15 cellular contexts compared by ENCODE assay signal in genomic region chr5:93601433-93602175, GRCh38. TPM values are rescaled to one million over a fixed set of nuclear protein-coding genes. Genes with fewer than 3 reads are reported as not detected.
DNase-seq lines count a peak whose midpoint lies in the region; ATAC-seq and TF ChIP-seq lines count a peak whose summit lies in the region.
"Had no signal": no experiment of that assay in that cellular context is flagged by ENCODE, and none has a peak within 500 bp of the region (broad histone marks: within the 10 kb centered on the region; RNA-seq: fewer than 3 reads in every experiment).

No MANE protein-coding gene starts in this region.

- DNase-seq in activated CD8-positive, alpha-beta memory T cell treated with anti-CD3 and anti-CD28 coated beads, Interleukin-2, amount 10 ng/mL, durations not matched to agents 7 days and 5 days, result no peak
- DNase-seq in activated CD8-positive, alpha-beta memory T cell treated with anti-CD3 and anti-CD28 coated beads, Interleukin-2, amount 50 U/mL, for 48 hours, result no peak
- DNase-seq in T-helper 17 cell, result no peak
- peak; percentile 39 for DNase-seq in glutamatergic neuron
- peak; percentile 70 for DNase-seq in superior temporal gyrus (ENCODE audit: extremely low spot score)
- DNase-seq in amniotic stem cell (lab: John Stamatoyannopoulos, UW), result no peak
- DNase-seq: effector CD4-positive, alpha-beta T cell; GM23248; SHP77 treated with DMSO at 0.1 percent for 48 hours; stimulated activated CD4-positive, alpha-beta T cell treated with anti-CD3 and anti-CD28 coated beads, Interleukin-15, amount 100 ng/mL, for 24 hours had no signal

- H3K36me3 Mint-ChIP-seq in activated CD8-positive, alpha-beta memory T cell treated with anti-CD3 and anti-CD28 coated beads, Interleukin-2, amount 10 ng/mL, durations not matched to agents 7 days and 5 days, result peaks cover 2% of the 10 kb centered on the region
- H3K36me3 Mint-ChIP-seq in T-helper 17 cell (ENCODE audit: low read depth) (peaks cover 7% of the 10 kb centered on the region), glutamatergic neuron (ENCODE audit: unreplicated experiment) (no peaks in the 10 kb centered on the region)
- H3K36me3 Mint-ChIP-seq: activated naive CD8-positive, alpha-beta T cell had no signal

- H3K9me3 ChIP-seq in T-helper 17 cell (ENCODE audit: control insufficient read depth, low read length, poor library complexity, severe bottlenecking), result peaks cover 7% of the 10 kb centered on the region

- H3K27me3 Mint-ChIP-seq in activated CD8-positive, alpha-beta memory T cell treated with anti-CD3 and anti-CD28 coated beads, Interleukin-2, amount 10 ng/mL, durations not matched to agents 7 days and 5 days, result peaks cover 40% of the 10 kb centered on the region
- H3K27me3 Mint-ChIP-seq in T-helper 17 cell (peaks cover 32% of the 10 kb centered on the region), glutamatergic neuron (ENCODE audit: unreplicated experiment) (peaks cover 32% of the 10 kb centered on the region)

- peak overlapping the region; percentile 68 for H3K27ac Mint-ChIP-seq in activated CD8-positive, alpha-beta memory T cell treated with anti-CD3 and anti-CD28 coated beads, Interleukin-2, amount 10 ng/mL, durations not matched to agents 7 days and 5 days
- H3K27ac Mint-ChIP-seq in T-helper 17 cell (peak overlapping the region; percentile 10), glutamatergic neuron (ENCODE audit: unreplicated experiment) (peak overlapping the region; percentile 44)
- H3K27ac Mint-ChIP-seq: activated naive CD8-positive, alpha-beta T cell had no signal

- ATAC-seq in activated CD8-positive, alpha-beta memory T cell treated with anti-CD3 and anti-CD28 coated beads, Interleukin-2, amount 10 ng/mL, durations not matched to agents 7 days and 5 days, result no peak
- ATAC-seq in T-helper 17 cell (no peak), GM18868 (IDR thresholded peaks at IDR 0.05; ENCODE audit: unreplicated experiment) (no peak), HG03196 (IDR thresholded peaks at IDR 0.05; ENCODE audit: unreplicated experiment) (no peak)
- ATAC-seq: activated CD4-positive, CD25-positive, alpha-beta regulatory T cell treated with anti-CD3 and anti-CD28 coated beads, Interleukin-2, amount 50 U/mL, for 24 hours; K562 had no signal

- CTCF ChIA-PET in activated CD8-positive, alpha-beta memory T cell treated with anti-CD3 and anti-CD28 coated beads, Interleukin-2, amount 10 ng/mL, durations not matched to agents 7 days and 5 days (lab: Charles Lee), result interaction anchor here (1.3 kb wide), 1 partner anchor 13 kb away, joined by 3 read pairs; no protein-coding TSS in a partner anchor

- no peaks in the 10 kb centered on the region for H3K9me3 Mint-ChIP-seq in activated CD8-positive, alpha-beta memory T cell treated with anti-CD3 and anti-CD28 coated beads, Interleukin-2, amount 10 ng/mL, durations not matched to agents 7 days and 5 days (ENCODE audit: low read depth)
- H3K9me3 Mint-ChIP-seq in glutamatergic neuron (ENCODE audit: unreplicated experiment), result peaks cover 15% of the 10 kb centered on the region

- H3K4me3 Mint-ChIP-seq in activated CD8-positive, alpha-beta memory T cell treated with anti-CD3 and anti-CD28 coated beads, Interleukin-2, amount 10 ng/mL, durations not matched to agents 7 days and 5 days, result no peak overlapping the region
- H3K4me3 Mint-ChIP-seq in T-helper 17 cell (no peak overlapping the region), glutamatergic neuron (ENCODE audit: unreplicated experiment) (peak overlapping the region; percentile 53)
- H3K4me3 Mint-ChIP-seq: activated naive CD8-positive, alpha-beta T cell had no signal

- peaks cover 4% of the 10 kb centered on the region for H3K4me1 Mint-ChIP-seq in activated CD8-positive, alpha-beta memory T cell treated with anti-CD3 and anti-CD28 coated beads, Interleukin-2, amount 10 ng/mL, durations not matched to agents 7 days and 5 days
- H3K4me1 Mint-ChIP-seq in T-helper 17 cell (peaks cover 6% of the 10 kb centered on the region), glutamatergic neuron (ENCODE audit: low read depth, unreplicated experiment) (peaks cover 2% of the 10 kb centered on the region)

- no peak for TF ChIP-seq CTCF in glutamatergic neuron (IDR thresholded peaks at IDR 0.05; ENCODE audit: partially characterized antibody, unreplicated experiment)

RNA-seq across cellular contexts. Expression of gene NR2F1, which starts 18.6 kb away (rescaled TPM):
- not detected for total RNA-seq in activated CD8-positive, alpha-beta memory T cell treated with anti-CD3 and anti-CD28 coated beads, Interleukin-2, amount 10 ng/mL, durations not matched to agents 7 days and 5 days
- total RNA-seq in T-helper 17 cell (not detected), glutamatergic neuron (ENCODE audit: unreplicated experiment) (0.37 TPM)

RNA-seq across cellular contexts. Expression of gene NR2F1-AS1, which starts 20.6 kb away (rescaled TPM):
- not detected for total RNA-seq in activated CD8-positive, alpha-beta memory T cell treated with anti-CD3 and anti-CD28 coated beads, Interleukin-2, amount 10 ng/mL, durations not matched to agents 7 days and 5 days
- not detected for total RNA-seq in T-helper 17 cell
- 0.39 TPM for total RNA-seq in glutamatergic neuron (ENCODE audit: unreplicated experiment)
- total RNA-seq: K562 had no signal

Comparison
In these comparisons a context has a peak if more than half of its experiments do, and no peak if none do; other contexts are left out.
1. DNase-seq: peak in glutamatergic neuron (single experiment) and superior temporal gyrus (single experiment); none in activated CD8-positive, alpha-beta memory T cell treated with anti-CD3 and anti-CD28 coated beads, Interleukin-2, amount 10 ng/mL, durations not matched to agents 7 days and 5 days (single experiment), activated CD8-positive, alpha-beta memory T cell treated with anti-CD3 and anti-CD28 coated beads, Interleukin-2, amount 50 U/mL, for 48 hours (single experiment), T-helper 17 cell (0 of 3) and amniotic stem cell (single experiment).
2. H3K27ac Mint-ChIP-seq: peak in every context shown above with its lines; median percentile 68 in activated CD8-positive, alpha-beta memory T cell treated with anti-CD3 and anti-CD28 coated beads, Interleukin-2, amount 10 ng/mL, durations not matched to agents 7 days and 5 days; 44 in glutamatergic neuron; 10 in T-helper 17 cell.